Comparison of ENCODE assay signal across 36 cellular contexts in the genomic region with DNA sequence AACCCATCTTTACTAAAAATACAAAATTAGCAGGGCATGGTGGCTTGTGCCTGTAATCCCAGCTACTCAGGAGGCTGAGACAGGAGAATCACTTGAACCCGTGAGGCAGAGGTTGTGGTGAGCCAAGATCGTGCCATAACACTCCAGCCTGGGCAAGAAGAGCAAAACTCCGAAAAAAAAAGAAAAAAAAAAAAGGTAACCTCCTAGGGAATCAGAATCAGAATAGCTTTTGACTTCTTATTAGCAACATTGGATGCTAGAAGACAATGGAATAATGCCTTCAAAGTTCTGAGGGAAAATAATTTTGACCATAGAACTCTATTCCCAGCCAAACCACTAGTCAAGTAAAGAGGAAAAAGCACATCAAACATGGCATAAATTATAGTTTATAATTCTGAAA.
"Had no signal": no experiment of that assay in that cellular context is flagged by ENCODE, and none has a peak within 500 bp of the region (broad histone marks: within the 10 kb centered on the region; RNA-seq: fewer than 3 reads in every experiment).

No MANE protein-coding gene starts in this region.

- H3K27ac ChIP-seq: adrenal gland, body of pancreas, brain microvascular endothelial cell, breast epithelium, WERI-Rb-1 had no signal

- H3K27me3 ChIP-seq: adrenal gland, body of pancreas, brain microvascular endothelial cell, breast epithelium had no signal

- H3K4me3 Mint-ChIP-seq: activated B cell treated with CpG ODN at 0.5 μM for 24 hours; activated CD4-positive, alpha-beta memory T cell treated with anti-CD3 and anti-CD28 coated beads for 36 hours; activated CD4-positive, alpha-beta T cell treated with anti-CD3 and anti-CD28 coated beads, Interleukin-2, amount 10 ng/mL, durations not matched to agents 24 days and 14 days; activated CD8-positive, alpha-beta T cell treated with anti-CD3 and anti-CD28 coated beads for 36 hours; activated naive CD4-positive, alpha-beta T cell treated with anti-CD3 and anti-CD28 coated beads for 36 hours; activated naive CD8-positive, alpha-beta T cell treated with anti-CD3 and anti-CD28 coated beads for 36 hours; activated T-cell treated with anti-CD3 and anti-CD28 coated beads, Interleukin-2, amount 50 U/mL, for 4 hours; activated T-cell treated with anti-CD3 and anti-CD28 coated beads, Interleukin-2, amount 50 U/mL, for 72 hours; activated T-helper 1 cell treated with anti-CD3 and anti-CD28 coated beads, Interleukin-12 subunit alpha, Interleukin-12 subunit beta, Interleukin-2, Interleukin-4 antibody, amounts not matched to agents 30 ng/mL and 10 ng/mL and 1 ng/mL, durations not matched to agents 14 hours and 24 hours and 36 hours; activated T-helper 17 cell treated with anti-CD3 and anti-CD28 coated beads, Interleukin-2, amount 50 U/mL, for 72 hours; T-helper 17 cell; T-helper 2 cell treated with Interferon-gamma antibody and Interleukin-4, amounts not matched to agents 5 μg/mL and 100 μg/mL, for 36 hours had no signal

- H3K4me1 Mint-ChIP-seq: activated CD4-positive, alpha-beta T cell treated with anti-CD3 and anti-CD28 coated beads, Interleukin-2, amount 10 ng/mL, durations not matched to agents 24 days and 14 days; activated naive CD8-positive, alpha-beta T cell treated with anti-CD3 and anti-CD28 coated beads for 36 hours; activated T-helper 17 cell treated with anti-CD3 and anti-CD28 coated beads, Interleukin-2, amount 50 U/mL, for 72 hours; T-helper 17 cell had no signal

- H3K4me3 ChIP-seq: adrenal gland, body of pancreas, breast epithelium had no signal

- DNase-seq: activated B cell treated with CpG ODN at 0.5 μM for 24 hours; activated CD4-positive, alpha-beta memory T cell treated with anti-CD3 and anti-CD28 coated beads for 36 hours; activated CD4-positive, alpha-beta T cell treated with anti-CD3 and anti-CD28 coated beads for 4 hours; activated CD4-positive, alpha-beta T cell treated with anti-CD3 and anti-CD28 coated beads, Interleukin-2, amount 10 ng/mL, durations not matched to agents 24 days and 14 days; activated CD4-positive, alpha-beta T cell treated with anti-CD3 and anti-CD28 coated beads, Interleukin-2, amount 50 U/mL, for 1 hour; activated CD4-positive, alpha-beta T cell treated with anti-CD3 and anti-CD28 coated beads, Interleukin-2, amount 50 U/mL, for 4 hours; activated CD4-positive, CD25-positive, alpha-beta regulatory T cell treated with anti-CD3 and anti-CD28 coated beads, Interleukin-2, amount 50 U/mL, for 72 hours; activated CD8-positive, alpha-beta memory T cell treated with anti-CD3 and anti-CD28 coated beads, Interleukin-2, amount 50 U/mL, for 4 hours; activated CD8-positive, alpha-beta T cell treated with anti-CD3 and anti-CD28 coated beads for 36 hours; activated effector memory CD4-positive, alpha-beta T cell treated with anti-CD3 and anti-CD28 coated beads, Interleukin-2, amount 50 U/mL, for 16 hours; activated gamma-delta T cell treated with Interleukin-2 at 50 U/mL for 16 hours; activated naive CD4-positive, alpha-beta T cell; activated naive CD4-positive, alpha-beta T cell treated with anti-CD3 and anti-CD28 coated beads for 36 hours; activated naive CD4-positive, alpha-beta T cell treated with anti-CD3 and anti-CD28 coated beads, Interleukin-2, amount 50 U/mL, for 16 hours; activated naive CD8-positive, alpha-beta T cell treated with anti-CD3 and anti-CD28 coated beads for 36 hours; activated T-cell treated with anti-CD3 and anti-CD28 coated beads for 4 hours; activated T-cell treated with anti-CD3 and anti-CD28 coated beads, Interleukin-2, amount 50 U/mL, for 1 hour; activated T-cell treated with anti-CD3 and anti-CD28 coated beads, Interleukin-2, amount 50 U/mL, for 4 hours; activated T-cell treated with anti-CD3 and anti-CD28 coated beads, Interleukin-2, amount 50 U/mL, for 72 hours; adrenal gland; amniotic stem cell; aorta; body of pancreas; brain microvascular endothelial cell; central memory CD4-positive, alpha-beta T cell; T-helper 17 cell; T-helper 9 cell; WERI-Rb-1 had no signal

- H3K27ac Mint-ChIP-seq: activated B cell treated with CpG ODN at 0.5 μM for 24 hours; activated CD4-positive, alpha-beta memory T cell treated with anti-CD3 and anti-CD28 coated beads for 36 hours; activated CD4-positive, alpha-beta T cell treated with anti-CD3 and anti-CD28 coated beads, Interleukin-2, amount 10 ng/mL, durations not matched to agents 24 days and 14 days; activated CD8-positive, alpha-beta T cell treated with anti-CD3 and anti-CD28 coated beads for 36 hours; activated naive CD4-positive, alpha-beta T cell treated with anti-CD3 and anti-CD28 coated beads for 36 hours; activated naive CD4-positive, alpha-beta T cell treated with anti-CD3 and anti-CD28 coated beads, Interleukin-2, amount 50 U/mL, for 72 hours; activated naive CD8-positive, alpha-beta T cell treated with anti-CD3 and anti-CD28 coated beads for 36 hours; activated T-cell treated with anti-CD3 and anti-CD28 coated beads, Interleukin-2, amount 50 U/mL, for 72 hours; activated T-helper 1 cell treated with anti-CD3 and anti-CD28 coated beads, Interleukin-12 subunit alpha, Interleukin-12 subunit beta, Interleukin-2, Interleukin-4 antibody, amounts not matched to agents 30 ng/mL and 10 ng/mL and 1 ng/mL, durations not matched to agents 14 hours and 24 hours and 36 hours; activated T-helper 17 cell treated with anti-CD3 and anti-CD28 coated beads, Interleukin-2, amount 50 U/mL, for 72 hours; T-helper 17 cell; T-helper 2 cell treated with Interferon-gamma antibody and Interleukin-4, amounts not matched to agents 5 μg/mL and 100 μg/mL, for 36 hours had no signal

- H3K36me3 Mint-ChIP-seq: activated CD4-positive, alpha-beta memory T cell treated with anti-CD3 and anti-CD28 coated beads for 36 hours; activated naive CD4-positive, alpha-beta T cell treated with anti-CD3 and anti-CD28 coated beads, Interleukin-2, amount 50 U/mL, for 72 hours; activated naive CD8-positive, alpha-beta T cell treated with anti-CD3 and anti-CD28 coated beads for 36 hours had no signal

- H3K36me3 ChIP-seq: adrenal gland, brain microvascular endothelial cell, breast epithelium, WERI-Rb-1 had no signal

- H3K27me3 Mint-ChIP-seq: activated B cell treated with CpG ODN at 0.5 μM for 24 hours; activated CD4-positive, alpha-beta memory T cell treated with anti-CD3 and anti-CD28 coated beads for 36 hours; activated CD8-positive, alpha-beta T cell treated with anti-CD3 and anti-CD28 coated beads for 36 hours had no signal

- H3K4me1 ChIP-seq: body of pancreas, breast epithelium had no signal

- ATAC-seq: activated CD8-positive, alpha-beta T cell treated with anti-CD3 and anti-CD28 coated beads for 36 hours; activated naive CD4-positive, alpha-beta T cell treated with anti-CD3 and anti-CD28 coated beads, Interleukin-2, amount 50 U/mL, for 72 hours; activated T-cell treated with anti-CD3 and anti-CD28 coated beads, Interleukin-2, amount 50 U/mL, for 4 hours; activated T-cell treated with anti-CD3 and anti-CD28 coated beads, Interleukin-2, amount 50 U/mL, for 72 hours; activated T-helper 17 cell treated with anti-CD3 and anti-CD28 coated beads, Interleukin-2, amount 50 U/mL, for 72 hours; body of pancreas; T-helper 17 cell had no signal

- FAIRE-seq: astrocyte, colon, TTC549 had no signal

- H3K9me3 ChIP-seq: adrenal gland, body of pancreas, breast epithelium had no signal

- H3K9me3 Mint-ChIP-seq: activated B cell treated with CpG ODN at 0.5 μM for 24 hours; activated CD4-positive, alpha-beta memory T cell treated with anti-CD3 and anti-CD28 coated beads for 36 hours; activated CD4-positive, alpha-beta T cell treated with anti-CD3 and anti-CD28 coated beads, Interleukin-2, amount 10 ng/mL, durations not matched to agents 24 days and 14 days; activated CD8-positive, alpha-beta T cell treated with anti-CD3 and anti-CD28 coated beads for 36 hours; activated naive CD4-positive, alpha-beta T cell treated with anti-CD3 and anti-CD28 coated beads for 36 hours; activated naive CD4-positive, alpha-beta T cell treated with anti-CD3 and anti-CD28 coated beads, Interleukin-2, amount 50 U/mL, for 72 hours; activated naive CD8-positive, alpha-beta T cell treated with anti-CD3 and anti-CD28 coated beads for 36 hours; activated T-cell treated with anti-CD3 and anti-CD28 coated beads, Interleukin-2, amount 50 U/mL, for 4 hours; activated T-cell treated with anti-CD3 and anti-CD28 coated beads, Interleukin-2, amount 50 U/mL, for 72 hours; activated T-helper 1 cell treated with anti-CD3 and anti-CD28 coated beads, Interleukin-12 subunit alpha, Interleukin-12 subunit beta, Interleukin-2, Interleukin-4 antibody, amounts not matched to agents 30 ng/mL and 10 ng/mL and 1 ng/mL, durations not matched to agents 14 hours and 24 hours and 36 hours; activated T-helper 17 cell treated with anti-CD3 and anti-CD28 coated beads, Interleukin-2, amount 50 U/mL, for 72 hours; T-helper 2 cell treated with Interferon-gamma antibody and Interleukin-4, amounts not matched to agents 5 μg/mL and 100 μg/mL, for 36 hours had no signal
